In genomic region chr21:18869105-18869504, GRCh38 we compare ENCODE assay signal across 7 cellular contexts.
"Had no signal": no experiment of that assay in that cellular context is flagged by ENCODE, and none has a peak within 500 bp of the region (broad histone marks: within the 10 kb centered on the region; RNA-seq: fewer than 3 reads in every experiment).

No MANE protein-coding gene starts in this region.

- DNase-seq: Karpas-422, Kasumi-1, KBM-7, KG1 had no signal

- H3K27ac ChIP-seq: HL-60, KMS-11 had no signal

- H3K9ac ChIP-seq: KMS-11 had no signal

- FAIRE-seq: HTR-8/SVneo had no signal

- H3K4me2 ChIP-seq: KMS-11 had no signal
